In genomic region chr6:40569162-40569920, GRCh38 we compare ENCODE assay signal across 19 cellular contexts. TPM values are rescaled to one million over a fixed set of nuclear protein-coding genes. Genes with fewer than 3 reads are reported as not detected.
DNase-seq lines count a peak whose midpoint lies in the region; ATAC-seq and TF ChIP-seq lines count a peak whose summit lies in the region.
"Had no signal": no experiment of that assay in that cellular context is flagged by ENCODE, and none has a peak within 500 bp of the region (broad histone marks: within the 10 kb centered on the region; RNA-seq: fewer than 3 reads in every experiment).

No MANE protein-coding gene starts in this region.

- no peak overlapping the region for H3K18ac ChIP-seq in mesendoderm (ENCODE audit: low read length)

- intact Hi-C loops in A673 (cut with micrococcal nuclease; ENCODE audit: unreplicated experiment), result loop anchor here (2.0 kb wide), 2 partner anchors 129 to 255 kb away; no protein-coding TSS in a partner anchor
- intact Hi-C loops in left ventricle myocardium superior (cut with micrococcal nuclease), result no loop called here

- POLR2A ChIA-PET in A673 (lab: Charles Lee; ENCODE audit: low non-redundant PET), result interaction anchor here (0.6 kb wide), 1 partner anchor 1579 kb away, joined by 3 read pairs; no protein-coding TSS in a partner anchor

- no peaks in the 10 kb centered on the region for H3K79me2 ChIP-seq in mesendoderm (ENCODE audit: control insufficient read depth, insufficient read depth, low read length)

- H3K4me3 ChIP-seq in A673 (ENCODE audit: low read depth, low read length, poor library complexity, severe bottlenecking) (no peak overlapping the region), mesendoderm (ENCODE audit: low read length) (no peak overlapping the region)
- H3K4me3 ChIP-seq: A549 had no signal

- BruUV-seq in A673 (replicated peaks; lab: Mats Ljungman, UMichigan), result TSS peak; percentile 88

- H2AK5ac ChIP-seq in mesendoderm (ENCODE audit: low read length), result no peak overlapping the region

- H3K36me3 ChIP-seq in A673 (ENCODE audit: insufficient read depth, low read length, poor library complexity, severe bottlenecking), result no peaks in the 10 kb centered on the region
- no peaks in the 10 kb centered on the region for H3K36me3 ChIP-seq in mesendoderm (ENCODE audit: control insufficient read depth, insufficient read depth, low read length)

- no peak overlapping the region for H3K27ac Mint-ChIP-seq in glutamatergic neuron (ENCODE audit: unreplicated experiment)
- H3K27ac Mint-ChIP-seq: HFFc6 had no signal

- H3K27me3 Mint-ChIP-seq in glutamatergic neuron (ENCODE audit: unreplicated experiment), result peaks cover 2% of the 10 kb centered on the region

- H2BK15ac ChIP-seq in mesendoderm (replicated peaks; ENCODE audit: low read depth), result no peak overlapping the region

- no peak overlapping the region for H3K4me3 Mint-ChIP-seq in glutamatergic neuron (ENCODE audit: unreplicated experiment)
- H3K4me3 Mint-ChIP-seq: HFFc6 had no signal

- H3K9me3 ChIP-seq in A673 (ENCODE audit: low read depth, low read length, poor library complexity, severe bottlenecking), result no peaks in the 10 kb centered on the region
- H3K9me3 ChIP-seq: A549 had no signal

- H3K4me2 ChIP-seq in mesendoderm (ENCODE audit: low read length), result no peak overlapping the region
- H3K4me2 ChIP-seq: A549 had no signal

- H3K56ac ChIP-seq in mesendoderm (ENCODE audit: low read length), result peak overlapping the region; percentile 34

- no peak for ATAC-seq in left ventricle myocardium superior
- ATAC-seq: A549, SK-N-SH treated with all-trans-retinoic acid at 6 μM for 48 hours had no signal

- H3K36me3 Mint-ChIP-seq in glutamatergic neuron (ENCODE audit: unreplicated experiment), result peaks cover 5% of the 10 kb centered on the region

- no peak overlapping the region for H2BK5ac ChIP-seq in mesendoderm (ENCODE audit: low read length)

- peak overlapping the region; percentile 99 for H3K27ac ChIP-seq in A673 (ENCODE audit: low read depth, low read length, poor library complexity, severe bottlenecking)
- peak overlapping the region; percentile 6 for H3K27ac ChIP-seq in mesendoderm (ENCODE audit: low read depth, low read length)
- H3K27ac ChIP-seq: A549 had no signal

- no peak overlapping the region for H2BK120ac ChIP-seq in mesendoderm (ENCODE audit: low read depth, low read length)

- H3K79me1 ChIP-seq in mesendoderm (ENCODE audit: low read length), result no peaks in the 10 kb centered on the region

- CTCF ChIA-PET in A673 (lab: Charles Lee), result interaction anchor here (1.0 kb wide), 1 partner anchor 92 kb away, joined by 4 read pairs; no protein-coding TSS in a partner anchor

- H3K9ac ChIP-seq in mesendoderm (ENCODE audit: low read length), result no peak overlapping the region

- H3K4me1 Mint-ChIP-seq in glutamatergic neuron (ENCODE audit: low read depth, unreplicated experiment), result no peaks in the 10 kb centered on the region

- TF ChIP-seq CTCF in A673 (conservative IDR thresholded peaks at IDR 0.05; ENCODE audit: low read depth, low read length) (no peak), glutamatergic neuron (IDR thresholded peaks at IDR 0.05; ENCODE audit: partially characterized antibody, unreplicated experiment) (no peak)

- peak; percentile 58 for DNase-seq in A673 (ENCODE audit: low spot score)
- peak; percentile 10 for DNase-seq in ELF-1 (ENCODE audit: low read depth, low spot score)
- peak; percentile 26 for DNase-seq in NCI-H82 treated with DMSO at 0.1 percent for 48 hours (lab: John Stamatoyannopoulos, UW; ENCODE audit: unreplicated experiment)
- DNase-seq in mesendoderm, result peak; percentile 25
- DNase-seq in globus pallidus (ENCODE audit: low spot score), result no peak
- no peak for DNase-seq in glutamatergic neuron
- no peak for DNase-seq in RPMI8226
- no peak for DNase-seq in left ventricle myocardium superior
- DNase-seq: C1 segment of cervical spinal cord, H7, HFFc6, KG1, NCI-H1048, NCI-H1436 treated with DMSO at 0.1 percent for 48 hours, NCI-H2029, OCI-M1, SHP77 treated with DMSO at 0.1 percent for 48 hours had no signal

- no peaks in the 10 kb centered on the region for H3K9me3 Mint-ChIP-seq in glutamatergic neuron (ENCODE audit: unreplicated experiment)
- H3K9me3 Mint-ChIP-seq: HFFc6 had no signal

- WGBS in mesendoderm (ENCODE audit: extremely low coverage, insufficient coverage, low lambda C conversion rate), result no CpG with 5 or more reads among the region's 8 CpGs

- H4K5ac ChIP-seq in mesendoderm (ENCODE audit: low read length), result no peak overlapping the region

- no peak overlapping the region for H4K8ac ChIP-seq in mesendoderm (ENCODE audit: low read depth, low read length)

- H3K4me1 ChIP-seq in A673 (ENCODE audit: insufficient read depth, low read length, poor library complexity, severe bottlenecking) (peaks cover 73% of the 10 kb centered on the region), mesendoderm (ENCODE audit: control insufficient read depth, low read depth, low read length) (no peaks in the 10 kb centered on the region)
- H3K4me1 ChIP-seq: A549 had no signal

- H3K23ac ChIP-seq in mesendoderm (ENCODE audit: low read length), result no peak overlapping the region

- no peaks in the 10 kb centered on the region for H3K27me3 ChIP-seq in A673 (replicated peaks; ENCODE audit: insufficient read depth, low read depth, low read length, poor library complexity)
- H3K27me3 ChIP-seq in mesendoderm (ENCODE audit: insufficient read depth, low read length, poor library complexity), result no peaks in the 10 kb centered on the region

- no peak overlapping the region for H3K4ac ChIP-seq in mesendoderm (ENCODE audit: low read depth, low read length)

RNA-seq across cellular contexts. Expression of gene LRFN2, which starts 17.8 kb away (rescaled TPM):
- total RNA-seq in A673 (2021) (22.3 and 26.6 TPM in 2 replicates), glutamatergic neuron (ENCODE audit: unreplicated experiment) (0.56 TPM), left ventricle myocardium superior (not detected)
- polyA plus RNA-seq in mesendoderm (2013, experiment 1 of 2), result 0.14 TPM
- 0.18 TPM for polyA plus RNA-seq in mesendoderm (2013, experiment 2 of 2)
- total RNA-seq: HFFc6 had no signal
- polyA plus RNA-seq: A549 had no signal

Comparison
In these comparisons a context has a peak if more than half of its experiments do, and no peak if none do; other contexts are left out.
1. DNase-seq: peak in A673 (single experiment), ELF-1 (single experiment), NCI-H82 treated with DMSO at 0.1 percent for 48 hours (single experiment) and mesendoderm (single experiment); none in globus pallidus (single experiment), glutamatergic neuron (single experiment), RPMI8226 (single experiment) and left ventricle myocardium superior (single experiment).
2. RNA of gene LRFN2, which starts 17.8 kb away (total RNA-seq): 22.3 to 26.6 TPM in A673; 0.56 TPM in glutamatergic neuron (single experiment) and not detected in left ventricle myocardium superior (single experiment); every median in the first group is over 10 times any median in the second.